12 cellular contexts compared by ENCODE assay signal in the genomic region with DNA sequence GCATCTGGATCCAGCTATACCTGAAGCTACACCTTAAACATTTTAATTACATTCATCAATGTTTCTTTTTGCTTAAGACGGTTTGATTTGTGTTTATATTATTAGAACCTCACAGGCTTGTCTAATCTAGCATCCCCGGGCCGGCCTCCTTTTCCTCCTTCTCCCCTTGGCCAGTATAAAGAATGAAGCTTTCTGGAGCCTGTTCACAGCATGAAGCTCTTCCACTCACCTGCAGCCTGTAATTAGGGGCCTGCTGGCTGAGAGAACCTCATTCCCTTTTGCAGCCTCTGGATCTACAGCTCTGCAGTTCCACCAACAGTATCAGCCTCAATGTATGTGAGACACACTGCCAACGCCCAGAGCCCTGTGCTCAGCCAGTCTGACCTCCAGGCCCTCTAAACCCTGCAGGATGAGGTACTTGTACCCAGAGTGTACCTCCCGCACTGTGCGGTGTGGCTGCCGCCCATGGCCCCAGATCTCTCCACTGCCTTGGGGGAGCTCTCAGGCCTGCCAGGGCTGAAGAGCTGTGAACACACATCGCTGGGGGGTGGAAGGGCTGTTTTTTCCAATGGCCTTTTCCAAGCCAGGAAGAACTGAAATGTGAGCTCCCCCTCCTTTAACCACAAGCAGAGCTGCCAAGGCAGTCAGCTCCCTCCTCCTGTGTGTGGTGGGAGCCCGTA.
DNase-seq lines count a peak whose midpoint lies in the region; ATAC-seq and TF ChIP-seq lines count a peak whose summit lies in the region.
"Had no signal": no experiment of that assay in that cellular context is flagged by ENCODE, and none has a peak within 500 bp of the region (broad histone marks: within the 10 kb centered on the region; RNA-seq: fewer than 3 reads in every experiment).

No MANE protein-coding gene starts in this region.

- H3K27me3 Mint-ChIP-seq in brain, result peaks cover 15% of the 10 kb centered on the region

- TF ChIP-seq CTCF in AG09309 (IDR thresholded peaks at IDR 0.05; ENCODE audit: control insufficient read depth, insufficient read depth, low read depth, low read length, missing control alignments) (no peak), HFF-Myc (IDR thresholded peaks at IDR 0.05; ENCODE audit: low read depth, low read length, missing control alignments) (no peak), brain (conservative IDR thresholded peaks at IDR 0.05) (no peak), OCI-LY7 (conservative IDR thresholded peaks at IDR 0.05; ENCODE audit: low read length) (no peak)

- H3K9me3 ChIP-seq in OCI-LY7 (ENCODE audit: low read length), result no peaks in the 10 kb centered on the region
- H3K9me3 ChIP-seq: psoas muscle had no signal

- no peak overlapping the region for H3K4me3 ChIP-seq in AG09309 (ENCODE audit: control insufficient read depth, low read depth, low read length)
- H3K4me3 ChIP-seq in HFF-Myc (replicated peaks; ENCODE audit: low read depth, low read length), result no peak overlapping the region
- no peak overlapping the region for H3K4me3 ChIP-seq in OCI-LY7 (ENCODE audit: low read depth, low read length, poor library complexity, severe bottlenecking)
- H3K4me3 ChIP-seq: psoas muscle had no signal

- no peak overlapping the region for H3K4me3 Mint-ChIP-seq in brain
- H3K4me3 Mint-ChIP-seq: CD4-positive, alpha-beta T cell had no signal

- no peak overlapping the region for H3K4me2 ChIP-seq in OCI-LY7 (ENCODE audit: low read length)

- no peaks in the 10 kb centered on the region for H4K20me1 ChIP-seq in OCI-LY7 (ENCODE audit: insufficient read depth, low read length)

- intact Hi-C loops in OCI-LY7 (cut with micrococcal nuclease; ENCODE audit: unreplicated experiment), result no loop called here

- H3K27ac ChIP-seq in OCI-LY7 (ENCODE audit: low read depth, low read length, poor library complexity, severe bottlenecking), result no peak overlapping the region
- H3K27ac ChIP-seq: psoas muscle had no signal

- no peaks in the 10 kb centered on the region for H3K9me2 ChIP-seq in OCI-LY7 (ENCODE audit: insufficient read depth, low read length)

- no peaks in the 10 kb centered on the region for H3K4me1 ChIP-seq in OCI-LY7 (ENCODE audit: insufficient read depth, low read length, poor library complexity, severe bottlenecking)
- H3K4me1 ChIP-seq: psoas muscle had no signal

- ATAC-seq in HG03175 (IDR thresholded peaks at IDR 0.05; ENCODE audit: unreplicated experiment), result no peak

- CTCF ChIA-PET in OCI-LY7 (lab: Charles Lee; ENCODE audit: unreplicated experiment), result no interaction called here

- peak; percentile 84 for DNase-seq in AG09309 (ENCODE audit: low read depth)
- DNase-seq in HFF-Myc (ENCODE audit: extremely low read depth, low read depth), result peak; percentile 78
- DNase-seq in mucosa of gallbladder (ENCODE audit: low spot score), result peak; percentile 4
- DNase-seq in OCI-LY7 (ENCODE audit: low spot score), result no peak
- DNase-seq in anterior cingulate cortex (lab: John Stamatoyannopoulos, UW), result no peak
- DNase-seq in SW 1271 (lab: John Stamatoyannopoulos, UW), result no peak
- DNase-seq: effector memory CD4-positive, alpha-beta T cell; kidney had no signal

- no peaks in the 10 kb centered on the region for H3K36me3 Mint-ChIP-seq in brain

- POLR2A ChIA-PET in OCI-LY7 (lab: Charles Lee), result interaction anchor here (0.6 to 1.2 kb wide), 3 partner anchors 12 to 28 kb away, joined by 3 to 4 read pairs (median 3); no protein-coding TSS in a partner anchor

- peaks cover 0 to under 1% (median 0%) of the 10 kb centered on the region in 5 experiments for H3K9me3 Mint-ChIP-seq in brain
- H3K9me3 Mint-ChIP-seq: CD4-positive, alpha-beta T cell had no signal

- H3K79me2 ChIP-seq in OCI-LY7 (ENCODE audit: insufficient read depth, low read depth, low read length), result no peaks in the 10 kb centered on the region

- H2AFZ ChIP-seq in OCI-LY7 (ENCODE audit: low read length), result no peak overlapping the region

- no TSS peak for BruUV-seq in OCI-LY7 (replicated peaks; lab: Mats Ljungman, UMichigan)

- H3K36me3 ChIP-seq in OCI-LY7 (ENCODE audit: insufficient read depth, low read length), result no peaks in the 10 kb centered on the region

- H3K4me1 Mint-ChIP-seq in brain, result peaks cover 15% of the 10 kb centered on the region

- peak overlapping the region in 3 of 5 experiments; percentile 36 to 73 (median 52) for H3K27ac Mint-ChIP-seq in brain
- H3K27ac Mint-ChIP-seq: CD4-positive, alpha-beta T cell had no signal

Comparison
In these comparisons a context has a peak if more than half of its experiments do, and no peak if none do; other contexts are left out.
1. DNase-seq: peak in AG09309 (single experiment), HFF-Myc (single experiment) and mucosa of gallbladder (single experiment); none in OCI-LY7 (single experiment), anterior cingulate cortex (0 of 58) and SW 1271 (0 of 2).